ENCODE assay signal across 21 cellular contexts in genomic region chr6:132404330-132404729, GRCh38. TPM values are rescaled to one million over a fixed set of nuclear protein-coding genes. Genes with fewer than 3 reads are reported as not detected.
"Had no signal": no experiment of that assay in that cellular context is flagged by ENCODE, and none has a peak within 500 bp of the region (broad histone marks: within the 10 kb centered on the region; RNA-seq: fewer than 3 reads in every experiment).

No MANE protein-coding gene starts in this region.

- H3K9me3 ChIP-seq: body of pancreas, esophagus squamous epithelium, heart right ventricle, left ventricle myocardium inferior, mucosa of descending colon, spleen had no signal

- H3K36me3 Mint-ChIP-seq: activated naive CD8-positive, alpha-beta T cell treated with anti-CD3 and anti-CD28 coated beads for 36 hours; memory B cell; naive B cell had no signal

- H3K27ac Mint-ChIP-seq: activated naive CD8-positive, alpha-beta T cell treated with anti-CD3 and anti-CD28 coated beads for 36 hours; activated T-helper 1 cell treated with anti-CD3 and anti-CD28 coated beads, Interleukin-12 subunit alpha, Interleukin-12 subunit beta, Interleukin-2, Interleukin-4 antibody, amounts not matched to agents 30 ng/mL and 10 ng/mL and 1 ng/mL, durations not matched to agents 14 hours and 24 hours and 36 hours; effector memory CD8-positive, alpha-beta T cell; memory B cell; naive B cell had no signal

- DNase-seq: activated CD4-positive, alpha-beta T cell treated with anti-CD3 and anti-CD28 coated beads, Interleukin-2, amount 50 U/mL, for 48 hours; activated naive CD4-positive, alpha-beta T cell; activated naive CD8-positive, alpha-beta T cell treated with anti-CD3 and anti-CD28 coated beads for 36 hours; activated T-cell treated with anti-CD3 and anti-CD28 coated beads for 4 hours; amygdala; body of pancreas; caudate nucleus; effector memory CD8-positive, alpha-beta T cell; esophagus squamous epithelium; heart right ventricle; left ventricle myocardium inferior; mucosa of descending colon; naive B cell; posterior cingulate gyrus; retina; spleen; stimulated activated CD4-positive, alpha-beta T cell treated with anti-CD3 and anti-CD28 coated beads, Interleukin-4, amount 100 ng/mL, for 4 hours; stimulated activated naive CD4-positive, alpha-beta T cell had no signal

- H3K4me3 ChIP-seq: body of pancreas, esophagus squamous epithelium, heart right ventricle, left ventricle myocardium inferior, mucosa of descending colon, spleen had no signal

- H3K9me3 Mint-ChIP-seq: activated naive CD8-positive, alpha-beta T cell treated with anti-CD3 and anti-CD28 coated beads for 36 hours; activated T-helper 1 cell treated with anti-CD3 and anti-CD28 coated beads, Interleukin-12 subunit alpha, Interleukin-12 subunit beta, Interleukin-2, Interleukin-4 antibody, amounts not matched to agents 30 ng/mL and 10 ng/mL and 1 ng/mL, durations not matched to agents 14 hours and 24 hours and 36 hours; effector memory CD8-positive, alpha-beta T cell; memory B cell; naive B cell had no signal

- H3K4me3 Mint-ChIP-seq: activated naive CD8-positive, alpha-beta T cell treated with anti-CD3 and anti-CD28 coated beads for 36 hours; activated T-helper 1 cell treated with anti-CD3 and anti-CD28 coated beads, Interleukin-12 subunit alpha, Interleukin-12 subunit beta, Interleukin-2, Interleukin-4 antibody, amounts not matched to agents 30 ng/mL and 10 ng/mL and 1 ng/mL, durations not matched to agents 14 hours and 24 hours and 36 hours; effector memory CD8-positive, alpha-beta T cell; memory B cell had no signal

- H3K36me3 ChIP-seq: esophagus squamous epithelium, heart right ventricle, left ventricle myocardium inferior, spleen had no signal

- ATAC-seq: body of pancreas; effector memory CD8-positive, alpha-beta T cell; heart right ventricle; mucosa of descending colon had no signal

RNA-seq across cellular contexts. Expression of gene MOXD1, which starts 3.1 kb away (rescaled TPM):
- total RNA-seq: activated naive CD8-positive, alpha-beta T cell treated with anti-CD3 and anti-CD28 coated beads for 36 hours; T-helper 2 cell treated with Interferon-gamma antibody and Interleukin-4, amounts not matched to agents 100 ng/mL and 5 ng/mL, for 36 hours had no signal
